In genomic region chr3:33544126-33544525, GRCh38 we compare ENCODE assay signal across 15 cellular contexts.
"Had no signal": no experiment of that assay in that cellular context is flagged by ENCODE, and none has a peak within 500 bp of the region (broad histone marks: within the 10 kb centered on the region; RNA-seq: fewer than 3 reads in every experiment).

No MANE protein-coding gene starts in this region.

- H3K36me3 ChIP-seq: ovary had no signal

- H3K4me1 Mint-ChIP-seq: endodermal cell; neural crest cell; stimulated activated naive CD8-positive, alpha-beta T cell treated with anti-CD3 and anti-CD28 coated beads, Interleukin-15, amount 100 ng/mL, for 72 hours had no signal

- H3K9me3 ChIP-seq: heart right ventricle, left ventricle myocardium inferior, ovary, thoracic aorta had no signal

- DNase-seq: activated CD4-positive, CD25-positive, alpha-beta regulatory T cell; activated effector memory CD4-positive, alpha-beta T cell treated with Interleukin-2 at 50 U/mL for 16 hours; activated T-cell treated with anti-CD3 and anti-CD28 coated beads, Interleukin-2, amount 50 U/mL, for 24 hours; amygdala; endodermal cell; heart right ventricle; left ventricle myocardium inferior; mesendoderm; ovary; stimulated activated CD4-positive, alpha-beta T cell treated with anti-CD3 and anti-CD28 coated beads, Interleukin-4, amount 100 ng/mL, for 24 hours; stimulated activated naive CD8-positive, alpha-beta T cell treated with anti-CD3 and anti-CD28 coated beads, Interleukin-15, amount 100 ng/mL, for 72 hours had no signal

- H3K4me3 Mint-ChIP-seq: activated T-cell treated with anti-CD3 and anti-CD28 coated beads, Interleukin-2, amount 50 U/mL, for 24 hours; endodermal cell; neural crest cell; stimulated activated naive CD8-positive, alpha-beta T cell treated with anti-CD3 and anti-CD28 coated beads, Interleukin-15, amount 100 ng/mL, for 72 hours had no signal

- H3K27ac ChIP-seq: heart right ventricle, left ventricle myocardium inferior, ovary, thoracic aorta had no signal

- H3K27ac Mint-ChIP-seq: activated naive CD4-positive, alpha-beta T cell treated with anti-CD3 and anti-CD28 coated beads, Interleukin-2, amount 50 U/mL, for 72 hours; activated T-cell treated with anti-CD3 and anti-CD28 coated beads, Interleukin-2, amount 50 U/mL, for 24 hours; endodermal cell; stimulated activated naive CD8-positive, alpha-beta T cell treated with anti-CD3 and anti-CD28 coated beads, Interleukin-15, amount 100 ng/mL, for 72 hours had no signal

- FAIRE-seq: frontal cortex had no signal

- H3K4me1 ChIP-seq: left ventricle myocardium inferior had no signal

- H3K9me3 Mint-ChIP-seq: activated T-cell treated with anti-CD3 and anti-CD28 coated beads, Interleukin-2, amount 50 U/mL, for 24 hours had no signal

- H3K27me3 ChIP-seq: heart right ventricle, ovary had no signal

- H3K27me3 Mint-ChIP-seq: activated T-cell treated with anti-CD3 and anti-CD28 coated beads, Interleukin-2, amount 50 U/mL, for 24 hours; stimulated activated naive CD8-positive, alpha-beta T cell treated with anti-CD3 and anti-CD28 coated beads, Interleukin-15, amount 100 ng/mL, for 72 hours had no signal

- ATAC-seq: activated naive CD4-positive, alpha-beta T cell treated with anti-CD3 and anti-CD28 coated beads, Interleukin-2, amount 50 U/mL, for 72 hours; heart right ventricle; stimulated activated naive CD8-positive, alpha-beta T cell treated with anti-CD3 and anti-CD28 coated beads, Interleukin-15, amount 100 ng/mL, for 72 hours had no signal

- H3K4me3 ChIP-seq: heart right ventricle, left ventricle myocardium inferior, ovary, thoracic aorta had no signal
